ENCODE assay signal across 1 cellular context in genomic region chr17:10790491-10791401, GRCh38.
A peak's percentile ranks its signal among the peaks of the same experiment; 100 is the strongest.
TF ChIP-seq lines count a peak whose summit lies in the region.

No MANE protein-coding gene starts in this region.

TF ChIP-seq in PFSK-1, 5 proteins besides CTCF, POLR2A, EP300 and RAD21 (continued from another document):
- TF ChIP-seq REST (IDR thresholded peaks at IDR 0.05; ENCODE audit: insufficient read depth in 1 of 2, low read depth in 2 of 2, low read length in 2 of 2) (no peak), SIN3A (IDR thresholded peaks at IDR 0.05; ENCODE audit: borderline replicate concordance, insufficient read depth, low read length) (0 out of 2 replicates have a peak, but pooled peaks have one; percentile 29), POLR2AphosphoS5 (IDR thresholded peaks at IDR 0.05; ENCODE audit: low read depth, low read length) (peak; percentile 93)
